In genomic region chr1:160047116-160047991, GRCh38 we compare ENCODE assay signal across 11 cellular contexts. TPM values are rescaled to one million over a fixed set of nuclear protein-coding genes. Genes with fewer than 3 reads are reported as not detected.
DNase-seq lines count a peak whose midpoint lies in the region; ATAC-seq and TF ChIP-seq lines count a peak whose summit lies in the region.
"Had no signal": no experiment of that assay in that cellular context is flagged by ENCODE, and none has a peak within 500 bp of the region (broad histone marks: within the 10 kb centered on the region; RNA-seq: fewer than 3 reads in every experiment).

No MANE protein-coding gene starts in this region.

- H3K36me3 ChIP-seq in osteoblast (ENCODE audit: insufficient read depth, low read length), result no peaks in the 10 kb centered on the region
- H3K36me3 ChIP-seq: esophagus squamous epithelium had no signal

- H3K4me1 Mint-ChIP-seq in activated T-helper 1 cell treated with anti-CD3 and anti-CD28 coated beads, Interleukin-12 subunit alpha, Interleukin-12 subunit beta, Interleukin-2, Interleukin-4 antibody, amounts not matched to agents 30 ng/mL and 10 ng/mL and 1 ng/mL, durations not matched to agents 14 hours and 24 hours and 36 hours (ENCODE audit: low read depth), result peaks cover 16% of the 10 kb centered on the region

- no peak for TF ChIP-seq CTCF in osteoblast (IDR thresholded peaks at IDR 0.05; ENCODE audit: extremely low read depth, low read depth, low read length)

- H3K9me3 Mint-ChIP-seq in activated T-helper 1 cell treated with anti-CD3 and anti-CD28 coated beads, Interleukin-12 subunit alpha, Interleukin-12 subunit beta, Interleukin-2, Interleukin-4 antibody, amounts not matched to agents 30 ng/mL and 10 ng/mL and 1 ng/mL, durations not matched to agents 14 hours and 24 hours and 36 hours, result no peaks in the 10 kb centered on the region

- no peaks in the 10 kb centered on the region for H3K36me3 Mint-ChIP-seq in activated T-helper 1 cell treated with anti-CD3 and anti-CD28 coated beads, Interleukin-12 subunit alpha, Interleukin-12 subunit beta, Interleukin-2, Interleukin-4 antibody, amounts not matched to agents 30 ng/mL and 10 ng/mL and 1 ng/mL, durations not matched to agents 14 hours and 24 hours and 36 hours (ENCODE audit: low read depth)

- no peaks in the 10 kb centered on the region for H4K20me1 ChIP-seq in osteoblast (ENCODE audit: insufficient read depth, low read length)

- peaks cover 17% of the 10 kb centered on the region for H3K27me3 Mint-ChIP-seq in activated T-helper 1 cell treated with anti-CD3 and anti-CD28 coated beads, Interleukin-12 subunit alpha, Interleukin-12 subunit beta, Interleukin-2, Interleukin-4 antibody, amounts not matched to agents 30 ng/mL and 10 ng/mL and 1 ng/mL, durations not matched to agents 14 hours and 24 hours and 36 hours (ENCODE audit: insufficient read depth)

- H3K4me2 ChIP-seq in osteoblast (ENCODE audit: insufficient read depth, low read length), result peak overlapping the region; percentile 69

- peaks cover 29% of the 10 kb centered on the region for H3K27me3 ChIP-seq in osteoblast (ENCODE audit: insufficient read depth, low read length)

- H3K79me2 ChIP-seq in osteoblast (ENCODE audit: insufficient read depth, low read length), result no peaks in the 10 kb centered on the region

- peak overlapping the region; percentile 18 for H2AFZ ChIP-seq in osteoblast (ENCODE audit: low read length)

- intact Hi-C loops in activated T-helper 1 cell treated with anti-CD3 and anti-CD28 coated beads, Interleukin-12 subunit alpha, Interleukin-12 subunit beta, Interleukin-2, Interleukin-4 antibody, amounts not matched to agents 30 ng/mL and 10 ng/mL and 1 ng/mL, durations not matched to agents 14 hours and 24 hours and 36 hours (cut with micrococcal nuclease), result loop anchor here (2.0 kb wide), 1 partner anchor 15 kb away; no protein-coding TSS in a partner anchor

- H3K27ac Mint-ChIP-seq in activated T-helper 1 cell treated with anti-CD3 and anti-CD28 coated beads, Interleukin-12 subunit alpha, Interleukin-12 subunit beta, Interleukin-2, Interleukin-4 antibody, amounts not matched to agents 30 ng/mL and 10 ng/mL and 1 ng/mL, durations not matched to agents 14 hours and 24 hours and 36 hours, result peak overlapping the region; percentile 6

- peak overlapping the region; percentile 27 for H3K4me3 ChIP-seq in osteoblast (ENCODE audit: insufficient read depth, low read length)
- H3K4me3 ChIP-seq: psoas muscle had no signal

- no peak overlapping the region for H3K27ac ChIP-seq in osteoblast (ENCODE audit: low read depth, low read length)
- H3K27ac ChIP-seq: esophagus squamous epithelium, psoas muscle had no signal

- peaks cover 7% of the 10 kb centered on the region for H3K4me1 ChIP-seq in osteoblast (ENCODE audit: insufficient read depth, low read length)
- H3K4me1 ChIP-seq: psoas muscle had no signal

- DNase-seq in activated T-helper 1 cell treated with anti-CD3 and anti-CD28 coated beads, Interleukin-12 subunit alpha, Interleukin-12 subunit beta, Interleukin-2, Interleukin-4 antibody, amounts not matched to agents 30 ng/mL and 10 ng/mL and 1 ng/mL, durations not matched to agents 14 hours and 24 hours and 36 hours (ENCODE audit: low spot score), result no peak
- no peak for DNase-seq in osteoblast (ENCODE audit: insufficient read length, low spot score, missing footprints)
- no peak for DNase-seq in NCI-H774 (lab: John Stamatoyannopoulos, UW)
- DNase-seq in H4 (ENCODE audit: low spot score), result no peak
- no peak for DNase-seq in stimulated activated CD4-positive, alpha-beta T cell treated with anti-CD3 and anti-CD28 coated beads, Interleukin-2, amount 100 ng/mL, for 24 hours
- DNase-seq: activated CD4-positive, CD25-positive, alpha-beta regulatory T cell treated with anti-CD3 and anti-CD28 coated beads, Interleukin-2, amount 50 U/mL, for 72 hours; esophagus squamous epithelium; NCI-H1048 had no signal

- peak; percentile 46 for ATAC-seq in GM19023 (IDR thresholded peaks at IDR 0.05; ENCODE audit: unreplicated experiment)
- peak; percentile 28 for ATAC-seq in HG02852 (IDR thresholded peaks at IDR 0.05; ENCODE audit: unreplicated experiment)

- H3K4me3 Mint-ChIP-seq in activated T-helper 1 cell treated with anti-CD3 and anti-CD28 coated beads, Interleukin-12 subunit alpha, Interleukin-12 subunit beta, Interleukin-2, Interleukin-4 antibody, amounts not matched to agents 30 ng/mL and 10 ng/mL and 1 ng/mL, durations not matched to agents 14 hours and 24 hours and 36 hours, result peak overlapping the region; percentile 55

- no peaks in the 10 kb centered on the region for H3K9me3 ChIP-seq in osteoblast (ENCODE audit: low read depth, low read length)
- H3K9me3 ChIP-seq: esophagus squamous epithelium, psoas muscle had no signal

RNA-seq across cellular contexts. Expression of gene PIGM, which starts 15.6 kb away (rescaled TPM):
- total RNA-seq in activated T-helper 1 cell treated with anti-CD3 and anti-CD28 coated beads, Interleukin-12 subunit alpha, Interleukin-12 subunit beta, Interleukin-2, Interleukin-4 antibody, amounts not matched to agents 30 ng/mL and 10 ng/mL and 1 ng/mL, durations not matched to agents 14 hours and 24 hours and 36 hours, result 5.4 and 5.5 TPM in 2 replicates
- 7.2 and 7.4 TPM in 2 replicates for total RNA-seq in osteoblast
- total RNA-seq in H4 (2014; rRNA removed; shearing (Covaris generic)), result 6.0 and 6.3 TPM in 2 replicates

RNA-seq across cellular contexts. Expression of gene KCNJ10, which starts 22.6 kb away (rescaled TPM):
- not detected in 2 replicates for total RNA-seq in activated T-helper 1 cell treated with anti-CD3 and anti-CD28 coated beads, Interleukin-12 subunit alpha, Interleukin-12 subunit beta, Interleukin-2, Interleukin-4 antibody, amounts not matched to agents 30 ng/mL and 10 ng/mL and 1 ng/mL, durations not matched to agents 14 hours and 24 hours and 36 hours
- total RNA-seq in osteoblast, result not detected in 2 replicates
- not detected in 2 replicates for total RNA-seq in H4 (2014; rRNA removed; shearing (Covaris generic))

RNA-seq across cellular contexts. Expression of gene KCNJ9, which starts 34.0 kb away (rescaled TPM):
- not detected in 2 replicates for total RNA-seq in activated T-helper 1 cell treated with anti-CD3 and anti-CD28 coated beads, Interleukin-12 subunit alpha, Interleukin-12 subunit beta, Interleukin-2, Interleukin-4 antibody, amounts not matched to agents 30 ng/mL and 10 ng/mL and 1 ng/mL, durations not matched to agents 14 hours and 24 hours and 36 hours
- not detected in 2 replicates for total RNA-seq in osteoblast
- not detected in 2 replicates for total RNA-seq in H4 (2014; rRNA removed; shearing (Covaris generic))
- total RNA-seq: esophagus squamous epithelium, psoas muscle had no signal

RNA-seq across cellular contexts. Expression of gene IGSF8, which starts 51.1 kb away (rescaled TPM):
- total RNA-seq in activated T-helper 1 cell treated with anti-CD3 and anti-CD28 coated beads, Interleukin-12 subunit alpha, Interleukin-12 subunit beta, Interleukin-2, Interleukin-4 antibody, amounts not matched to agents 30 ng/mL and 10 ng/mL and 1 ng/mL, durations not matched to agents 14 hours and 24 hours and 36 hours, result 25.5 and 26.3 TPM in 2 replicates
- total RNA-seq in osteoblast, result 18.0 and 19.9 TPM in 2 replicates
- total RNA-seq in H4 (2014; rRNA removed; shearing (Covaris generic)), result 13.7 and 20.7 TPM in 2 replicates
